ENCODE assay signal across 14 cellular contexts in the genomic region with DNA sequence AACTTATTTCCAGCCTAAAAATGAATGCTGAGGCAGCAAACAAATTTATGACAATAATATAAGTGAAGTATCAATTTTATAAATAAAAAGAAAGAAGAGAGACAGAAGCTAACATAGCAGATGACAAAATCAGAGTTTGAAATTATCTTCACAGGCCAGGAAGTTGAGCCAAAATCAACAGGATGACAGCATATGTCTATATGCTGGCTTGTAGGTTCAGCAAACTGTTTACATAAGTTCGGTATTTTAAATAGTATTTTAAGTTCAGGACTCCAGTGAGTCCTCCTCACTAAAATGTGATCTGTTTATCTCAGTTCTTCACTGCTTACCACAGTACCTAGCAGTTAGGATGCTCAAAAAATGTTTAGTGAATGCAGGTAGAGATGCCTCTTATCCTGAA.
A peak's percentile ranks its signal among the peaks of the same experiment; 100 is the strongest.
DNase-seq lines count a peak whose midpoint lies in the region; ATAC-seq and TF ChIP-seq lines count a peak whose summit lies in the region.
"Had no signal": no experiment of that assay in that cellular context is flagged by ENCODE, and none has a peak within 500 bp of the region (broad histone marks: within the 10 kb centered on the region; RNA-seq: fewer than 3 reads in every experiment).

No MANE protein-coding gene starts in this region.

- CTCF ChIA-PET in PC-3 (lab: Charles Lee) = no interaction called here

- no peaks in the 10 kb centered on the region for H3K36me3 ChIP-seq in PC-3 (ENCODE audit: low read depth, low read length)
- H3K36me3 ChIP-seq: BLaER1 treated with 17β-estradiol and CSF1 and Interleukin-3, amounts not matched to agents 10 nM and 100 nM; HAP-1 had no signal

- no peak overlapping the region for H3K27ac ChIP-seq in PC-3 (ENCODE audit: low read length)
- H3K27ac ChIP-seq: BLaER1 treated with 17β-estradiol and CSF1 and Interleukin-3, amounts not matched to agents 10 nM and 100 nM had no signal

- intact Hi-C loops in PC-3 (cut with micrococcal nuclease) = no loop called here

- no peaks in the 10 kb centered on the region for H3K27me3 ChIP-seq in PC-3 (ENCODE audit: low read length)
- H3K27me3 ChIP-seq: BLaER1 treated with 17β-estradiol and CSF1 and Interleukin-3, amounts not matched to agents 10 nM and 100 nM had no signal

- no TSS peak for BruUV-seq in PC-3 (replicated peaks; lab: Mats Ljungman, UMichigan)

- no peaks in the 10 kb centered on the region for H3K4me1 ChIP-seq in PC-3 (ENCODE audit: insufficient read depth, low read length)
- H3K4me1 ChIP-seq: BLaER1 treated with 17β-estradiol and CSF1 and Interleukin-3, amounts not matched to agents 10 nM and 100 nM had no signal

- H4K20me1 ChIP-seq in PC-3 (ENCODE audit: low read length) = no peaks in the 10 kb centered on the region
- H4K20me1 ChIP-seq: BLaER1 treated with 17β-estradiol and CSF1 and Interleukin-3, amounts not matched to agents 10 nM and 100 nM had no signal

- no peak overlapping the region for H3K9ac ChIP-seq in PC-3 (ENCODE audit: low read length)
- H3K9ac ChIP-seq: BLaER1 treated with 17β-estradiol and CSF1 and Interleukin-3, amounts not matched to agents 10 nM and 100 nM had no signal

- H3K4me2 ChIP-seq in PC-3 (ENCODE audit: low read length) = no peak overlapping the region
- H3K4me2 ChIP-seq: BLaER1 treated with 17β-estradiol and CSF1 and Interleukin-3, amounts not matched to agents 10 nM and 100 nM had no signal

- TF ChIP-seq CTCF in PC-3 (conservative IDR thresholded peaks at IDR 0.05; ENCODE audit: low read depth, low read length) (no peak), fibroblast of mammary gland (conservative IDR thresholded peaks at IDR 0.05; ENCODE audit: control insufficient read depth, insufficient read depth, low read depth, low read length) (no peak)

- no peaks in the 10 kb centered on the region for H3K9me2 ChIP-seq in PC-3 (replicated peaks; ENCODE audit: low read length)

- H3K79me2 ChIP-seq in PC-3 (ENCODE audit: low read length) = no peaks in the 10 kb centered on the region

- H3F3A ChIP-seq in PC-3 (ENCODE audit: low read length, unreplicated experiment) = no peaks in the 10 kb centered on the region

- peak; percentile 59 for ATAC-seq in PC-3

- POLR2A ChIA-PET in PC-3 (lab: Charles Lee; ENCODE audit: unreplicated experiment) = no interaction called here

- H3K4me3 ChIP-seq in PC-3 (ENCODE audit: low read length) (no peak overlapping the region), fibroblast of mammary gland (ENCODE audit: control insufficient read depth, low read depth, low read length) (no peak overlapping the region)
- H3K4me3 ChIP-seq: BLaER1 treated with 17β-estradiol and CSF1 and Interleukin-3, amounts not matched to agents 10 nM and 100 nM; HAP-1 had no signal

- H2AFZ ChIP-seq in PC-3 (ENCODE audit: low read length) = no peak overlapping the region

- H3K9me3 ChIP-seq in PC-3 (ENCODE audit: low read length) = no peaks in the 10 kb centered on the region
- H3K9me3 ChIP-seq: BLaER1 treated with 17β-estradiol and CSF1 and Interleukin-3, amounts not matched to agents 10 nM and 100 nM; HAP-1 had no signal

- DNase-seq in NCI-H510A treated with DMSO at 0.1 percent for 48 hours (lab: John Stamatoyannopoulos, UW) (peak; percentile 33), NCI-H510A (lab: John Stamatoyannopoulos, UW) (no peak), PC-3 (no peak), fibroblast of mammary gland (ENCODE audit: low read depth) (peak; percentile 39), anterior cingulate cortex (lab: John Stamatoyannopoulos, UW) (no peak), NCI-H1092 (lab: John Stamatoyannopoulos, UW) (no peak), SIG-M5 treated with dmso at 0.1 percent for 504 hours (lab: John Stamatoyannopoulos, UW; ENCODE audit: unreplicated experiment) (no peak)
- DNase-seq: ACHN; CD4-positive, CD25-positive, alpha-beta regulatory T cell; DND-41; GDM1; GOT3 had no signal

Comparison
In these comparisons a context has a peak if more than half of its experiments do, and no peak if none do; other contexts are left out.
1. DNase-seq: peak in NCI-H510A treated with DMSO at 0.1 percent for 48 hours (single experiment) and fibroblast of mammary gland (single experiment); none in NCI-H510A (single experiment), PC-3 (single experiment), anterior cingulate cortex (0 of 58), NCI-H1092 (single experiment) and SIG-M5 treated with dmso at 0.1 percent for 504 hours (single experiment).